Comparison of ENCODE assay signal across 18 cellular contexts in the genomic region with DNA sequence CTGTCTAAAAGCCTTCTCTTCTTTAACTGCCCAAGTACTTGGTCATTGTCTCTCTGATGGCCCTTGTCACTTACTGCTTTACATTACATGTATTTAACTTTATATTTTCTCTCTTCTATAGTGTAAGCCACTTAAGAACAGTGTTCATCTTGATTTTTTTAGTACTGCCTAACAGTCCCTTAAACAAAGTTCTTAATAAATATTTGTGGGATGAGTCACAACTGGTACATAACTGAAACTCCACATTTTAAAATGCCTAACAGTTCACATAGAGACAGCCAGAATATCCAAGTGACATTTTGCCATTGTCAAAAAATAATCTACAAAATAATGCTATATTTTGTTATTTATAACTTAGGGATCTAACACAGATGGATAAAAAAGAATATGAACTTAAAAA.
DNase-seq lines count a peak whose midpoint lies in the region; TF ChIP-seq lines count a peak whose summit lies in the region.
"Had no signal": no experiment of that assay in that cellular context is flagged by ENCODE, and none has a peak within 500 bp of the region (broad histone marks: within the 10 kb centered on the region; RNA-seq: fewer than 3 reads in every experiment).

No MANE protein-coding gene starts in this region.

- peak overlapping the region; percentile 14 for H2AFZ ChIP-seq in fibroblast of lung (ENCODE audit: low read length)

- intact Hi-C loops in uterus (cut with DNase I; ENCODE audit: low total_unique reads) (no loop called here), ascending aorta (cut with DNase I) (no loop called here), vagina (cut with DNase I) (no loop called here)

- peak overlapping the region; percentile 69 for H3K4me2 ChIP-seq in fibroblast of lung (ENCODE audit: extremely low read depth, insufficient read depth, low read length)

- peaks cover 3% of the 10 kb centered on the region for H3K4me1 ChIP-seq in fibroblast of lung (ENCODE audit: control insufficient read depth, extremely low read depth, insufficient read depth, low read length)
- no peaks in the 10 kb centered on the region for H3K4me1 ChIP-seq in uterus
- H3K4me1 ChIP-seq in ascending aorta, result no peaks in the 10 kb centered on the region
- H3K4me1 ChIP-seq in vagina, result peaks cover 4% of the 10 kb centered on the region

- H3K27me3 ChIP-seq in fibroblast of lung (ENCODE audit: control insufficient read depth, insufficient read depth, low read length) (no peaks in the 10 kb centered on the region), uterus (no peaks in the 10 kb centered on the region), ascending aorta (no peaks in the 10 kb centered on the region), vagina (no peaks in the 10 kb centered on the region)
- H3K27me3 ChIP-seq: neutrophil had no signal

- H3K4me3 ChIP-seq in fibroblast of lung (replicated peaks in 1 of 4; ENCODE audit: control extremely low read depth in 1 of 4, insufficient read depth in 1 of 4, low read depth in 3 of 4, low read length in 4 of 4) (no peak overlapping the region), uterus (no peak overlapping the region), ascending aorta (no peak overlapping the region), vagina (no peak overlapping the region)
- H3K4me3 ChIP-seq: skin epidermis had no signal

- no peaks in the 10 kb centered on the region for H3K79me2 ChIP-seq in fibroblast of lung (ENCODE audit: control insufficient read depth, insufficient read depth, low read length)

- DNase-seq in ELR (ENCODE audit: low read depth) (peak; percentile 67), RKO (ENCODE audit: low spot score) (peak; percentile 14), fibroblast of lung (ENCODE audit: low read depth in 2 of 2) (peak; percentile 75 to 78), non-pigmented ciliary epithelial cell (ENCODE audit: low read depth) (peak; percentile 31), uterus (no peak), NK-92 (lab: John Stamatoyannopoulos, UW; ENCODE audit: unreplicated experiment) (no peak), ascending aorta (ENCODE audit: low spot score in 2 of 2) (no peak), vagina (ENCODE audit: extremely low spot score in 2 of 2) (no peak)
- DNase-seq: activated CD4-positive, alpha-beta T cell treated with anti-CD3 and anti-CD28 coated beads, Interleukin-2, amount 50 U/mL, for 4 hours; activated T-cell treated with anti-CD3 and anti-CD28 coated beads, Interleukin-2, amount 50 U/mL, for 72 hours; amniotic stem cell; dermis blood vessel endothelial cell; DND-41; mesendoderm; NCI-H146; stimulated activated naive B cell treated with anti-CD40 and anti-IgM and Interleukin-4, amounts not matched to agents 10 μg/mL and 1 μg/mL and 100 μg/mL, for 72 hours had no signal

- H3K27ac ChIP-seq in fibroblast of lung (ENCODE audit: insufficient read depth, low read length), result no peak overlapping the region
- H3K27ac ChIP-seq in uterus, result no peak overlapping the region
- no peak overlapping the region for H3K27ac ChIP-seq in ascending aorta
- H3K27ac ChIP-seq in vagina, result no peak overlapping the region
- H3K27ac ChIP-seq: neutrophil had no signal

- no peaks in the 10 kb centered on the region for H3K9me3 ChIP-seq in fibroblast of lung (ENCODE audit: control insufficient read depth, insufficient read depth, low read depth, low read length)
- no peaks in the 10 kb centered on the region for H3K9me3 ChIP-seq in uterus
- H3K9me3 ChIP-seq in ascending aorta, result no peaks in the 10 kb centered on the region
- no peaks in the 10 kb centered on the region for H3K9me3 ChIP-seq in vagina
- H3K9me3 ChIP-seq: neutrophil had no signal

- TF ChIP-seq POLR2A in uterus (IDR thresholded peaks at IDR 0.05), result no peak
- no peak for TF ChIP-seq POLR2A in vagina (IDR thresholded peaks at IDR 0.05)

- no peaks in the 10 kb centered on the region for H4K20me1 ChIP-seq in fibroblast of lung (ENCODE audit: control insufficient read depth, extremely low read depth, insufficient read depth, low read length)

- no peaks in the 10 kb centered on the region for H3K36me3 ChIP-seq in fibroblast of lung (ENCODE audit: control insufficient read depth, insufficient read depth, low read length)
- no peaks in the 10 kb centered on the region for H3K36me3 ChIP-seq in uterus
- H3K36me3 ChIP-seq in ascending aorta, result no peaks in the 10 kb centered on the region
- H3K36me3 ChIP-seq in vagina, result no peaks in the 10 kb centered on the region
- H3K36me3 ChIP-seq: neutrophil had no signal

- H3K9ac ChIP-seq in fibroblast of lung (ENCODE audit: insufficient read depth, low read length), result no peak overlapping the region

- TF ChIP-seq CTCF in fibroblast of lung (conservative IDR thresholded peaks at IDR 0.05 in 1 of 2, IDR thresholded peaks at IDR 0.05 in 1 of 2; ENCODE audit: low read depth in 1 of 2, low read length in 2 of 2), result no peak
- no peak for TF ChIP-seq CTCF in uterus (IDR thresholded peaks at IDR 0.05)
- TF ChIP-seq CTCF in ascending aorta (IDR thresholded peaks at IDR 0.05), result no peak
- TF ChIP-seq CTCF in vagina (IDR thresholded peaks at IDR 0.05), result no peak

Comparison
In these comparisons a context has a peak if more than half of its experiments do, and no peak if none do; other contexts are left out.
1. DNase-seq: peak in ELR (single experiment), RKO (single experiment), fibroblast of lung (2 of 2) and non-pigmented ciliary epithelial cell (single experiment); none in uterus (0 of 2), NK-92 (single experiment), ascending aorta (0 of 2) and vagina (0 of 2).